15 cellular contexts compared by ENCODE assay signal in genomic region chr7:26190417-26190869, GRCh38.
DNase-seq lines count a peak whose midpoint lies in the region; ATAC-seq lines count a peak whose summit lies in the region.
"Had no signal": no experiment of that assay in that cellular context is flagged by ENCODE, and none has a peak within 500 bp of the region (broad histone marks: within the 10 kb centered on the region; RNA-seq: fewer than 3 reads in every experiment).

No MANE protein-coding gene starts in this region.

- peaks cover 7% of the 10 kb centered on the region for H3K9me3 Mint-ChIP-seq in activated naive CD4-positive, alpha-beta T cell treated with anti-CD3 and anti-CD28 coated beads, Interleukin-2, amount 50 U/mL, for 24 hours
- no peaks in the 10 kb centered on the region for H3K9me3 Mint-ChIP-seq in central memory CD8-positive, alpha-beta T cell
- H3K9me3 Mint-ChIP-seq in stimulated activated effector memory CD8-positive, alpha-beta T cell treated with anti-CD3 and anti-CD28 coated beads, Interleukin-12 subunit alpha, Interleukin-12 subunit beta, amount 100 ng/mL, for 72 hours: no peaks in the 10 kb centered on the region

- H3K4me1 Mint-ChIP-seq in activated naive CD4-positive, alpha-beta T cell treated with anti-CD3 and anti-CD28 coated beads, Interleukin-2, amount 50 U/mL, for 24 hours: peaks cover 94% of the 10 kb centered on the region
- H3K4me1 Mint-ChIP-seq in central memory CD8-positive, alpha-beta T cell: peaks cover 87% of the 10 kb centered on the region
- H3K4me1 Mint-ChIP-seq in stimulated activated effector memory CD8-positive, alpha-beta T cell treated with anti-CD3 and anti-CD28 coated beads, Interleukin-12 subunit alpha, Interleukin-12 subunit beta, amount 100 ng/mL, for 72 hours: peaks cover 81% of the 10 kb centered on the region

- ATAC-seq in central memory CD8-positive, alpha-beta T cell (replicated peaks; ENCODE audit: extremely low read depth, poor library complexity, severe bottlenecking): no peak
- ATAC-seq in stimulated activated effector memory CD8-positive, alpha-beta T cell treated with anti-CD3 and anti-CD28 coated beads, Interleukin-12 subunit alpha, Interleukin-12 subunit beta, amount 100 ng/mL, for 72 hours: no peak
- no peak for ATAC-seq in activated CD4-positive, CD25-positive, alpha-beta regulatory T cell treated with anti-CD3 and anti-CD28 coated beads, Interleukin-2, amount 50 U/mL, for 24 hours
- ATAC-seq: heart left ventricle had no signal

- H3K36me3 ChIP-seq in SK-N-MC (ENCODE audit: insufficient read depth, low read length): peaks cover 79% of the 10 kb centered on the region

- no peak for DNase-seq in activated naive CD4-positive, alpha-beta T cell treated with Interleukin-2 at 50 U/mL for 16 hours
- no peak for DNase-seq in SK-N-MC (ENCODE audit: low read depth, low spot score)
- no peak for DNase-seq in central memory CD8-positive, alpha-beta T cell (ENCODE audit: low spot score in 2 of 2)
- DNase-seq in stimulated activated effector memory CD8-positive, alpha-beta T cell treated with anti-CD3 and anti-CD28 coated beads, Interleukin-12 subunit alpha, Interleukin-12 subunit beta, amount 100 ng/mL, for 72 hours (ENCODE audit: low spot score in 2 of 2): no peak
- DNase-seq in stimulated activated CD4-positive, alpha-beta T cell treated with anti-CD3 and anti-CD28 coated beads, Interleukin-2, amount 100 ng/mL, for 24 hours: no peak
- DNase-seq in foreskin melanocyte: no peak
- DNase-seq: cerebellar nuclear complex, DMS153, heart left ventricle, NCI-H1694 treated with DMSO at 0.1 percent for 48 hours, NCI-H526, testis had no signal

- no peak overlapping the region for H3K4me3 ChIP-seq in SK-N-MC
- H3K4me3 ChIP-seq: heart left ventricle, prostate gland, testis had no signal

- peak overlapping the region; percentile 33 for H3K4me3 Mint-ChIP-seq in activated naive CD4-positive, alpha-beta T cell treated with anti-CD3 and anti-CD28 coated beads, Interleukin-2, amount 50 U/mL, for 24 hours
- H3K4me3 Mint-ChIP-seq in central memory CD8-positive, alpha-beta T cell: peak overlapping the region; percentile 2
- no peak overlapping the region for H3K4me3 Mint-ChIP-seq in stimulated activated effector memory CD8-positive, alpha-beta T cell treated with anti-CD3 and anti-CD28 coated beads, Interleukin-12 subunit alpha, Interleukin-12 subunit beta, amount 100 ng/mL, for 72 hours

- H3K9ac ChIP-seq in SK-N-MC (ENCODE audit: insufficient read length): no peak overlapping the region

- H3K27ac Mint-ChIP-seq in activated naive CD4-positive, alpha-beta T cell treated with anti-CD3 and anti-CD28 coated beads, Interleukin-2, amount 50 U/mL, for 24 hours: peak overlapping the region; percentile 72
- H3K27ac Mint-ChIP-seq in central memory CD8-positive, alpha-beta T cell (ENCODE audit: low read depth): peak overlapping the region; percentile 29
- peak overlapping the region; percentile 100 for H3K27ac Mint-ChIP-seq in stimulated activated effector memory CD8-positive, alpha-beta T cell treated with anti-CD3 and anti-CD28 coated beads, Interleukin-12 subunit alpha, Interleukin-12 subunit beta, amount 100 ng/mL, for 72 hours

- peaks cover 58% of the 10 kb centered on the region for H3K36me3 Mint-ChIP-seq in activated naive CD4-positive, alpha-beta T cell treated with anti-CD3 and anti-CD28 coated beads, Interleukin-2, amount 50 U/mL, for 24 hours
- H3K36me3 Mint-ChIP-seq in central memory CD8-positive, alpha-beta T cell (ENCODE audit: insufficient read depth): peaks cover 89% of the 10 kb centered on the region
- H3K36me3 Mint-ChIP-seq in stimulated activated effector memory CD8-positive, alpha-beta T cell treated with anti-CD3 and anti-CD28 coated beads, Interleukin-12 subunit alpha, Interleukin-12 subunit beta, amount 100 ng/mL, for 72 hours: peaks cover 100% of the 10 kb centered on the region

- peak overlapping the region; percentile 2; the same call in 1 of the 2 replicates for H3K27ac ChIP-seq in SK-N-MC
- H3K27ac ChIP-seq: heart left ventricle, prostate gland, testis had no signal

- H3K9me3 ChIP-seq in SK-N-MC (ENCODE audit: low read depth, low read length): no peaks in the 10 kb centered on the region
- H3K9me3 ChIP-seq: heart left ventricle, prostate gland, testis had no signal

- H3K27me3 Mint-ChIP-seq in activated naive CD4-positive, alpha-beta T cell treated with anti-CD3 and anti-CD28 coated beads, Interleukin-2, amount 50 U/mL, for 24 hours: no peaks in the 10 kb centered on the region
- H3K27me3 Mint-ChIP-seq in central memory CD8-positive, alpha-beta T cell: no peaks in the 10 kb centered on the region

Comparison
In these comparisons a context has a peak if more than half of its experiments do, and no peak if none do; other contexts are left out.
1. H3K27ac Mint-ChIP-seq: peak in every context shown above with its lines; median percentile 100 in stimulated activated effector memory CD8-positive, alpha-beta T cell treated with anti-CD3 and anti-CD28 coated beads, Interleukin-12 subunit alpha, Interleukin-12 subunit beta, amount 100 ng/mL, for 72 hours; 72 in activated naive CD4-positive, alpha-beta T cell treated with anti-CD3 and anti-CD28 coated beads, Interleukin-2, amount 50 U/mL, for 24 hours; 29 in central memory CD8-positive, alpha-beta T cell.